In genomic region chr1:9338354-9339250, GRCh38 we compare ENCODE assay signal across 14 cellular contexts. TPM values are rescaled to one million over a fixed set of nuclear protein-coding genes. Genes with fewer than 3 reads are reported as not detected.
DNase-seq lines count a peak whose midpoint lies in the region; ATAC-seq and TF ChIP-seq lines count a peak whose summit lies in the region.
"Had no signal": no experiment of that assay in that cellular context is flagged by ENCODE, and none has a peak within 500 bp of the region (broad histone marks: within the 10 kb centered on the region; RNA-seq: fewer than 3 reads in every experiment).

No MANE protein-coding gene starts in this region.

- ATAC-seq in HG02885 (IDR thresholded peaks at IDR 0.05; ENCODE audit: poor library complexity, unreplicated experiment) (no peak), GM21367 (IDR thresholded peaks at IDR 0.05; ENCODE audit: unreplicated experiment) (no peak)
- ATAC-seq: HCT116 had no signal

- H3K4me3 ChIP-seq in breast epithelium: peak overlapping the region in 1 of 3 donors; percentile 41
- H3K4me3 ChIP-seq in hepatocyte: no peak overlapping the region

- H4K20me1 ChIP-seq in hepatocyte (ENCODE audit: insufficient read depth, poor library complexity, severe bottlenecking): peaks cover 67% of the 10 kb centered on the region

- WGBS in hepatocyte (ENCODE audit: low lambda C conversion rate, missing lambda C conversion rate): 63% methylated on average over 26 of the region's 26 CpGs

- no peaks in the 10 kb centered on the region for H3K27me3 ChIP-seq in breast epithelium
- no peaks in the 10 kb centered on the region for H3K27me3 ChIP-seq in hepatocyte

- TF ChIP-seq CTCF in breast epithelium (IDR thresholded peaks at IDR 0.05) (no peak), hepatocyte (IDR thresholded peaks at IDR 0.05; ENCODE audit: poor library complexity) (no peak), GM20000 (IDR thresholded peaks at IDR 0.05; ENCODE audit: extremely low read depth, missing control alignments) (no peak)

- no peaks in the 10 kb centered on the region for H3K9me2 ChIP-seq in hepatocyte (replicated peaks; ENCODE audit: insufficient read depth)

- DNase-seq in COLO668 (lab: John Stamatoyannopoulos, UW; ENCODE audit: unreplicated experiment) (peak; percentile 60), breast epithelium (ENCODE audit: low spot score in 2 of 2) (peak; percentile 57 to 80), hepatocyte (ENCODE audit: low spot score) (peak; percentile 58), pulmonary artery endothelial cell (ENCODE audit: low read depth, low spot score) (peak; percentile 32), GM20000 (ENCODE audit: low spot score) (no peak), foreskin melanocyte (no peak)
- DNase-seq: activated CD4-positive, alpha-beta T cell treated with anti-CD3 and anti-CD28 coated beads, Interleukin-2, amount 10 ng/mL, durations not matched to agents 7 days and 5 days; activated naive CD4-positive, alpha-beta T cell treated with anti-CD3 and anti-CD28 coated beads for 36 hours; effector memory CD4-positive, alpha-beta T cell; NCI-H748 treated with DMSO at 0.1 percent for 48 hours had no signal

- no peaks in the 10 kb centered on the region for H3K9me3 ChIP-seq in breast epithelium
- H3K9me3 ChIP-seq in hepatocyte (ENCODE audit: low read depth): no peaks in the 10 kb centered on the region

- H2AFZ ChIP-seq in hepatocyte: no peak overlapping the region
- H2AFZ ChIP-seq: parathyroid adenoma had no signal

- H3K27ac ChIP-seq in breast epithelium: peak overlapping the region; percentile 70 to 88
- H3K27ac ChIP-seq in hepatocyte: peak overlapping the region; percentile 61
- H3K27ac ChIP-seq: parathyroid adenoma had no signal

- intact Hi-C loops in breast epithelium (cut with DNase I; ENCODE audit: low total_unique reads): no loop called here

- peak overlapping the region; percentile 51 for H3K4me2 ChIP-seq in hepatocyte

- H3K79me2 ChIP-seq in hepatocyte: peaks cover 99% of the 10 kb centered on the region

- no peak for TF ChIP-seq POLR2A in breast epithelium (IDR thresholded peaks at IDR 0.05)

- peaks cover 10 to 11% of the 10 kb centered on the region in 2 donors for H3K4me1 ChIP-seq in breast epithelium
- H3K4me1 ChIP-seq in hepatocyte (ENCODE audit: insufficient read depth): peaks cover 22% of the 10 kb centered on the region
- H3K4me1 ChIP-seq: parathyroid adenoma had no signal

- H3K36me3 ChIP-seq in breast epithelium (no peaks in the 10 kb centered on the region), hepatocyte (replicated peaks; ENCODE audit: insufficient read depth, low read depth) (no peaks in the 10 kb centered on the region)

RNA-seq across cellular contexts. Expression of gene SPSB1, which starts 45.9 kb away (rescaled TPM):
- 10 to 100 TPM; 30.6 to 52.5 (median 34.4) TPM for total RNA-seq in breast epithelium
- total RNA-seq in hepatocyte: 61.3 and 66.9 TPM in 2 replicates
- polyA plus RNA-seq in hepatocyte: 75.3 and 102 TPM in 2 replicates
- total RNA-seq in pulmonary artery endothelial cell: 18.9 and 20.6 TPM in 2 replicates

Comparison
In these comparisons a context has a peak if more than half of its experiments do, and no peak if none do; other contexts are left out.
1. DNase-seq: peak in COLO668 (single experiment), breast epithelium (2 of 2), hepatocyte (single experiment) and pulmonary artery endothelial cell (single experiment); none in GM20000 (single experiment) and foreskin melanocyte (single experiment).